Comparison of ENCODE assay signal across 8 cellular contexts in genomic region chr1:46724991-46725735, GRCh38. TPM values are rescaled to one million over a fixed set of nuclear protein-coding genes. Genes with fewer than 3 reads are reported as not detected.
DNase-seq lines count a peak whose midpoint lies in the region; ATAC-seq, FAIRE-seq and TF ChIP-seq lines count a peak whose summit lies in the region.

No MANE protein-coding gene starts in this region.

- no peaks in the 10 kb centered on the region for H3K79me2 ChIP-seq in astrocyte (ENCODE audit: insufficient read depth, low read length)

- no peaks in the 10 kb centered on the region for H3K27me3 ChIP-seq in astrocyte (ENCODE audit: insufficient read depth, low read length)
- H3K27me3 ChIP-seq in spleen (replicated peaks in 1 of 7), result peaks cover 0 to 38% (median 9%) of the 10 kb centered on the region in 7 donors

- H3K9ac ChIP-seq in astrocyte (ENCODE audit: low read length), result no peak overlapping the region

- WGBS in spleen, 5 donors, result 20 to 26% (median 21%) methylated on average over 6 to 7 of the region's 7 CpGs

- peak; percentile 95 for ATAC-seq in HG02938 (IDR thresholded peaks at IDR 0.05; ENCODE audit: unreplicated experiment)
- ATAC-seq in GM18858 (IDR thresholded peaks at IDR 0.05; ENCODE audit: unreplicated experiment), result no peak

- H2AFZ ChIP-seq in astrocyte (ENCODE audit: low read depth, low read length), result peak overlapping the region; percentile 13

- FAIRE-seq in astrocyte (lab: Jason Lieb, UNC), result no peak

- H3K36me3 Mint-ChIP-seq in astrocyte (ENCODE audit: low read depth, unreplicated experiment), result no peaks in the 10 kb centered on the region

- no peaks in the 10 kb centered on the region for H3K4me1 Mint-ChIP-seq in astrocyte (ENCODE audit: low read depth, unreplicated experiment)

- DNase-seq in NCI-H2081 (lab: John Stamatoyannopoulos, UW), result peak; percentile 75 to 87
- peak; percentile 49 for DNase-seq in T-helper 9 cell
- peak; percentile 56 for DNase-seq in astrocyte (ENCODE audit: low read depth)
- peak; percentile 80 for DNase-seq in iPS DF 4.7 (ENCODE audit: extremely low read depth, low spot score)
- DNase-seq in spleen, result peak; percentile 82

- H3K4me2 ChIP-seq in astrocyte (ENCODE audit: low read length), result no peak overlapping the region

- no peak for TF ChIP-seq POLR2A in spleen (IDR thresholded peaks at IDR 0.05)

- H3K4me1 ChIP-seq in astrocyte (ENCODE audit: insufficient read depth, low read length) (no peaks in the 10 kb centered on the region), spleen (peaks cover 0 to 7% (median 4%) of the 10 kb centered on the region in 6 donors)

- peaks cover 6% of the 10 kb centered on the region for H3K27me3 Mint-ChIP-seq in astrocyte (ENCODE audit: low read depth, unreplicated experiment)

- no peaks in the 10 kb centered on the region for H4K20me1 ChIP-seq in astrocyte (ENCODE audit: insufficient read depth, low read length)

- peak; percentile 94 for TF ChIP-seq CTCF in GM12872 (IDR thresholded peaks at IDR 0.05; ENCODE audit: insufficient read depth, low read depth, low read length)
- peak; percentile 90 for TF ChIP-seq CTCF in astrocyte (IDR thresholded peaks at IDR 0.05; ENCODE audit: insufficient read depth, low read depth, low read length)
- TF ChIP-seq CTCF in spleen (IDR thresholded peaks at IDR 0.05 in 8 of 11, conservative IDR thresholded peaks at IDR 0.05 in 3 of 11), result peak; percentile 48 to 89 (median 80)

- H3K36me3 ChIP-seq in astrocyte (ENCODE audit: insufficient read depth, low read length) (no peaks in the 10 kb centered on the region), spleen (no peaks in the 10 kb centered on the region)

- H3K27ac Mint-ChIP-seq in astrocyte (ENCODE audit: unreplicated experiment), result no peak overlapping the region

- no peak overlapping the region for H3K4me3 ChIP-seq in astrocyte (ENCODE audit: insufficient read depth, low read depth, low read length)
- H3K4me3 ChIP-seq in spleen, result no peak overlapping the region

- H3K9me3 ChIP-seq in astrocyte (ENCODE audit: insufficient read depth, low read depth, low read length), result no peaks in the 10 kb centered on the region
- H3K9me3 ChIP-seq in spleen, result peaks cover 0 to 7% (median 0%) of the 10 kb centered on the region in 8 donors

- no peak overlapping the region for H3K27ac ChIP-seq in astrocyte (ENCODE audit: low read depth, low read length)
- H3K27ac ChIP-seq in spleen, result no peak overlapping the region

- H3K4me3 Mint-ChIP-seq in astrocyte (ENCODE audit: unreplicated experiment), result no peak overlapping the region

- peaks cover 2% of the 10 kb centered on the region for H3K9me3 Mint-ChIP-seq in astrocyte (ENCODE audit: unreplicated experiment)

- intact Hi-C loops in spleen (cut with DNase I; ENCODE audit: low total_unique reads), result loop anchor here (5.0 kb wide), 1 partner anchor 198 kb away; no protein-coding TSS in a partner anchor

RNA-seq across cellular contexts. Expression of gene EFCAB14, which starts 6.2 kb away (rescaled TPM):
- total RNA-seq in astrocyte, result 47.3 and 50.7 TPM in 2 replicates
- total RNA-seq in spleen, result 100 to 1,000 TPM in 5 of 7 donors, 10 to 100 TPM in 2; 82.1 to 126 (median 107) TPM
- polyA plus RNA-seq in spleen, result 10 to 100 TPM; 15.1 to 24.4 (median 18.3) TPM

RNA-seq across cellular contexts. Expression of gene TEX38, which starts 53.5 kb away (rescaled TPM):
- total RNA-seq in astrocyte, result not detected in 2 replicates
- total RNA-seq in spleen, result not detected
- polyA plus RNA-seq in spleen, result under 1 TPM in 2 of 3 donors, not detected in 1; 0.09 to 0.11 TPM

RNA-seq across cellular contexts. Expression of gene ATPAF1, which starts 57.0 kb away (rescaled TPM):
- total RNA-seq in astrocyte (19.3 and 20.2 TPM in 2 replicates), spleen (10 to 100 TPM; 23.7 to 39.5 (median 25.1) TPM)
- 10 to 100 TPM; 23.7 to 31.7 (median 29.6) TPM for polyA plus RNA-seq in spleen
